In genomic region chr5:141992349-141992963, GRCh38 we compare ENCODE assay signal across 8 cellular contexts. TPM values are rescaled to one million over a fixed set of nuclear protein-coding genes. Genes with fewer than 3 reads are reported as not detected.
A peak's percentile ranks its signal among the peaks of the same experiment; 100 is the strongest.
DNase-seq lines count a peak whose midpoint lies in the region; ATAC-seq and TF ChIP-seq lines count a peak whose summit lies in the region.

No MANE protein-coding gene starts in this region.

- peaks cover 27% of the 10 kb centered on the region for H3K4me1 Mint-ChIP-seq in nephron progenitor cell

- H3K79me2 ChIP-seq in OCI-LY7 (ENCODE audit: insufficient read depth, low read depth, low read length): peaks cover 4% of the 10 kb centered on the region; the same call in 1 of the 2 replicates

- WGBS in suprapubic skin: 8% methylated on average over 2 of the region's 2 CpGs

- CTCF ChIA-PET in GM10248 (lab: Yijun Ruan, JAX) (interaction anchor here (0.7 to 17.9 kb wide), 17 partner anchors 10 to 400 kb away, joined by 3 to 225 read pairs (median 7); partner anchors contain the start of genes GNPDA1, NDFIP1 and RNF14), OCI-LY7 (lab: Charles Lee; ENCODE audit: unreplicated experiment) (no interaction called here)

- H3K27me3 Mint-ChIP-seq in nephron progenitor cell (ENCODE audit: low read depth, poor library complexity): no peaks in the 10 kb centered on the region

- H3K4me3 Mint-ChIP-seq in nephron progenitor cell: no peak overlapping the region

- peaks cover 49% of the 10 kb centered on the region for H3K36me3 Mint-ChIP-seq in nephron progenitor cell (ENCODE audit: low read depth)

- H3K4me3 ChIP-seq in OCI-LY7 (ENCODE audit: low read depth, low read length, poor library complexity, severe bottlenecking): no peak overlapping the region
- no peak overlapping the region for H3K4me3 ChIP-seq in suprapubic skin

- H3K9me3 Mint-ChIP-seq in nephron progenitor cell: no peaks in the 10 kb centered on the region

- H3K4me2 ChIP-seq in OCI-LY7 (ENCODE audit: low read length): no peak overlapping the region

- H3K4me1 ChIP-seq in OCI-LY7 (ENCODE audit: insufficient read depth, low read length, poor library complexity, severe bottlenecking): no peaks in the 10 kb centered on the region
- H3K4me1 ChIP-seq in suprapubic skin: no peaks in the 10 kb centered on the region

- TF ChIP-seq CTCF in GM10248 (IDR thresholded peaks at IDR 0.05; ENCODE audit: control extremely low read depth, extremely low read depth, low read depth, missing control alignments): peak; percentile 70
- peak; percentile 95 for TF ChIP-seq CTCF in OCI-LY7 (conservative IDR thresholded peaks at IDR 0.05; ENCODE audit: low read length)
- TF ChIP-seq CTCF in nephron progenitor cell (IDR thresholded peaks at IDR 0.05): peak; percentile 93
- TF ChIP-seq CTCF in suprapubic skin (IDR thresholded peaks at IDR 0.05): peak; percentile 63 to 64

- DNase-seq in GM10248 (ENCODE audit: extremely low spot score): peak; percentile 54
- peak; percentile 73 for DNase-seq in OCI-LY7 (ENCODE audit: low spot score)
- peak; percentile 88 for DNase-seq in activated CD8-positive, alpha-beta memory T cell treated with anti-CD3 and anti-CD28 coated beads, Interleukin-2, amount 50 U/mL, for 48 hours
- peak; percentile 79 for DNase-seq in nephron progenitor cell
- DNase-seq in suprapubic skin (ENCODE audit: low spot score in 2 of 2): peak; percentile 82 to 87

- H3K36me3 ChIP-seq in OCI-LY7 (ENCODE audit: insufficient read depth, low read length) (peaks cover 77% of the 10 kb centered on the region), suprapubic skin (peaks cover 47% of the 10 kb centered on the region)

- no peak overlapping the region for H3K27ac Mint-ChIP-seq in nephron progenitor cell

- no peak for TF ChIP-seq EP300 in suprapubic skin (IDR thresholded peaks at IDR 0.05)

- H3K27ac ChIP-seq in OCI-LY7 (ENCODE audit: low read depth, low read length, poor library complexity, severe bottlenecking) (no peak overlapping the region), suprapubic skin (no peak overlapping the region)

- no peaks in the 10 kb centered on the region for H3K9me3 ChIP-seq in OCI-LY7 (ENCODE audit: low read length)
- no peaks in the 10 kb centered on the region for H3K9me3 ChIP-seq in suprapubic skin

- no peaks in the 10 kb centered on the region for H3K27me3 ChIP-seq in suprapubic skin

- H4K20me1 ChIP-seq in OCI-LY7 (ENCODE audit: insufficient read depth, low read length): no peaks in the 10 kb centered on the region

- no peaks in the 10 kb centered on the region for H3K9me2 ChIP-seq in OCI-LY7 (ENCODE audit: insufficient read depth, low read length)

- POLR2A ChIA-PET in GM10248 (lab: Yijun Ruan, JAX) (interaction anchor here (0.7 kb wide), 1 partner anchor 1385 kb away, joined by 4 read pairs; no protein-coding TSS in a partner anchor), OCI-LY7 (lab: Charles Lee) (no interaction called here)

- BruUV-seq in OCI-LY7 (replicated peaks; lab: Mats Ljungman, UMichigan): no TSS peak

- intact Hi-C loops in OCI-LY7 (cut with micrococcal nuclease; ENCODE audit: unreplicated experiment): loop anchor here (5.0 kb wide), 1 partner anchor 150 kb away; no protein-coding TSS in a partner anchor

- peak; percentile 75 for ATAC-seq in HG03280 (IDR thresholded peaks at IDR 0.05; ENCODE audit: unreplicated experiment)
- peak; percentile 72 for ATAC-seq in esophagus mucosa
- ATAC-seq in HG02571 (IDR thresholded peaks at IDR 0.05; ENCODE audit: unreplicated experiment): no peak

- H2AFZ ChIP-seq in OCI-LY7 (ENCODE audit: low read length): no peak overlapping the region

- TF ChIP-seq POLR2A in suprapubic skin (IDR thresholded peaks at IDR 0.05): no peak

RNA-seq across cellular contexts. Expression of gene GNPDA1, which starts 20.4 kb away (rescaled TPM):
- total RNA-seq in OCI-LY7 (2014; rRNA removed; shearing (Covaris generic)): 20.2 and 22.9 TPM in 2 replicates
- total RNA-seq in OCI-LY7 (2022) (23.1 and 24.1 TPM in 2 replicates), esophagus mucosa (12.9 TPM), suprapubic skin (10 to 100 TPM; 15.0 to 34.4 (median 24.3) TPM)

RNA-seq across cellular contexts. Expression of gene RNF14, which starts 23.6 kb away (rescaled TPM):
- total RNA-seq in OCI-LY7 (2014; rRNA removed; shearing (Covaris generic)): 23.7 and 31.7 TPM in 2 replicates
- total RNA-seq in OCI-LY7 (2022): 41.1 and 41.9 TPM in 2 replicates
- total RNA-seq in esophagus mucosa: 30.3 TPM
- total RNA-seq in suprapubic skin: 10 to 100 TPM; 33.8 to 53.5 (median 45.7) TPM

RNA-seq across cellular contexts. Expression of gene PCDH12, which starts 34.5 kb away (rescaled TPM):
- 0.03 TPM in 1 of 2 replicates, not detected in the other for total RNA-seq in OCI-LY7 (2014; rRNA removed; shearing (Covaris generic))
- total RNA-seq in OCI-LY7 (2022) (not detected in 2 replicates), esophagus mucosa (0.40 TPM), suprapubic skin (1 to 10 TPM in 1 of 4 donors, under 1 TPM in 3; 0.44 to 2.0 (median 0.82) TPM)
